In genomic region chr17:58318627-58319180, GRCh38 we compare ENCODE assay signal across 20 cellular contexts. TPM values are rescaled to one million over a fixed set of nuclear protein-coding genes. Genes with fewer than 3 reads are reported as not detected.
DNase-seq lines count a peak whose midpoint lies in the region; ATAC-seq, FAIRE-seq and TF ChIP-seq lines count a peak whose summit lies in the region.
"Had no signal": no experiment of that assay in that cellular context is flagged by ENCODE, and none has a peak within 500 bp of the region (broad histone marks: within the 10 kb centered on the region; RNA-seq: fewer than 3 reads in every experiment).

No MANE protein-coding gene starts in this region.

- TF ChIP-seq EP300 in sigmoid colon (IDR thresholded peaks at IDR 0.05) = no peak

- intact Hi-C loops in sigmoid colon (cut with DNase I) = no loop called here

- no peak overlapping the region for H3K4me3 ChIP-seq in sigmoid colon
- H3K4me3 ChIP-seq: body of pancreas, skin epidermis had no signal

- TF ChIP-seq POLR2A in GM12892 (IDR thresholded peaks at IDR 0.05; ENCODE audit: low read depth, low read length) = no peak
- no peak for TF ChIP-seq POLR2A in sigmoid colon (IDR thresholded peaks at IDR 0.05)

- no peak overlapping the region for H3K4me3 Mint-ChIP-seq in activated naive CD4-positive, alpha-beta T cell treated with anti-CD3 and anti-CD28 coated beads, Interleukin-2, amount 10 ng/mL, durations not matched to agents 7 days and 5 days
- no peak overlapping the region for H3K4me3 Mint-ChIP-seq in activated naive CD8-positive, alpha-beta T cell treated with anti-CD3 and anti-CD28 coated beads, Interleukin-2, amount 50 U/mL, for 24 hours
- no peak overlapping the region for H3K4me3 Mint-ChIP-seq in type B pancreatic cell
- H3K4me3 Mint-ChIP-seq: nephron had no signal

- H3K4me1 ChIP-seq in sigmoid colon = peaks cover 0 to 9% (median 7%) of the 10 kb centered on the region in 4 donors

- DNase-seq in activated naive CD4-positive, alpha-beta T cell treated with anti-CD3 and anti-CD28 coated beads, Interleukin-2, amount 10 ng/mL, durations not matched to agents 7 days and 5 days = peak; percentile 19
- DNase-seq in activated naive CD4-positive, alpha-beta T cell (lab: John Stamatoyannopoulos, UW) = no peak
- DNase-seq in GM12892 (ENCODE audit: insufficient read length) = peak; percentile 6
- no peak for DNase-seq in activated naive CD8-positive, alpha-beta T cell treated with anti-CD3 and anti-CD28 coated beads, Interleukin-2, amount 50 U/mL, for 24 hours
- peak; percentile 40 for DNase-seq in sigmoid colon
- DNase-seq in type B pancreatic cell (ENCODE audit: extremely low spot score, unreplicated experiment) = no peak
- DNase-seq in putamen (ENCODE audit: low spot score) = no peak
- DNase-seq in GM03348 (ENCODE audit: low spot score) = no peak
- DNase-seq: activated CD4-positive, alpha-beta T cell treated with anti-CD3 and anti-CD28 coated beads, Interleukin-2, amount 50 U/mL, for 4 hours; cortex of kidney; DMS153; mesendoderm; NCI-H748 treated with DMSO at 0.1 percent for 48 hours; stimulated activated CD4-positive, alpha-beta T cell treated with anti-CD3 and anti-CD28 coated beads, Interleukin-4, amount 100 ng/mL, for 1 hour had no signal

- no peak for ATAC-seq in activated naive CD8-positive, alpha-beta T cell treated with anti-CD3 and anti-CD28 coated beads, Interleukin-2, amount 50 U/mL, for 24 hours
- ATAC-seq: body of pancreas had no signal

- WGBS in sigmoid colon, 2 donors = 88 to 90% methylated on average over 7 of the region's 7 CpGs

- peaks cover 0 to 8% (median 0%) of the 10 kb centered on the region in 4 donors for H3K36me3 ChIP-seq in sigmoid colon

- TF ChIP-seq CTCF in sigmoid colon (IDR thresholded peaks at IDR 0.05) = no peak
- TF ChIP-seq CTCF in type B pancreatic cell (conservative IDR thresholded peaks at IDR 0.05) = no peak

- H3K4me1 Mint-ChIP-seq in activated naive CD4-positive, alpha-beta T cell treated with anti-CD3 and anti-CD28 coated beads, Interleukin-2, amount 10 ng/mL, durations not matched to agents 7 days and 5 days = peaks cover 13% of the 10 kb centered on the region
- H3K4me1 Mint-ChIP-seq in activated naive CD8-positive, alpha-beta T cell treated with anti-CD3 and anti-CD28 coated beads, Interleukin-2, amount 50 U/mL, for 24 hours = peaks cover 20% of the 10 kb centered on the region
- H3K4me1 Mint-ChIP-seq in type B pancreatic cell (ENCODE audit: unreplicated experiment) = peaks cover 5% of the 10 kb centered on the region
- H3K4me1 Mint-ChIP-seq: nephron had no signal

- H3K27me3 ChIP-seq in sigmoid colon = no peaks in the 10 kb centered on the region
- H3K27me3 ChIP-seq: body of pancreas had no signal

- no peak for FAIRE-seq in GM12892 (lab: Jason Lieb, UNC)
- FAIRE-seq: kidney had no signal

- no peaks in the 10 kb centered on the region for H3K9me3 Mint-ChIP-seq in activated naive CD4-positive, alpha-beta T cell treated with anti-CD3 and anti-CD28 coated beads, Interleukin-2, amount 10 ng/mL, durations not matched to agents 7 days and 5 days
- H3K9me3 Mint-ChIP-seq in activated naive CD8-positive, alpha-beta T cell treated with anti-CD3 and anti-CD28 coated beads, Interleukin-2, amount 50 U/mL, for 24 hours = no peaks in the 10 kb centered on the region
- H3K9me3 Mint-ChIP-seq in type B pancreatic cell = no peaks in the 10 kb centered on the region
- H3K9me3 Mint-ChIP-seq: nephron had no signal

- no peak overlapping the region for H3K27ac Mint-ChIP-seq in activated naive CD4-positive, alpha-beta T cell treated with anti-CD3 and anti-CD28 coated beads, Interleukin-2, amount 10 ng/mL, durations not matched to agents 7 days and 5 days
- H3K27ac Mint-ChIP-seq in activated naive CD8-positive, alpha-beta T cell treated with anti-CD3 and anti-CD28 coated beads, Interleukin-2, amount 50 U/mL, for 24 hours = peak overlapping the region; percentile 92
- no peak overlapping the region for H3K27ac Mint-ChIP-seq in type B pancreatic cell
- H3K27ac Mint-ChIP-seq: nephron had no signal

- no peaks in the 10 kb centered on the region for H3K9me3 ChIP-seq in sigmoid colon
- H3K9me3 ChIP-seq: body of pancreas had no signal

- peaks cover 4% of the 10 kb centered on the region for H3K27me3 Mint-ChIP-seq in activated naive CD4-positive, alpha-beta T cell treated with anti-CD3 and anti-CD28 coated beads, Interleukin-2, amount 10 ng/mL, durations not matched to agents 7 days and 5 days
- H3K27me3 Mint-ChIP-seq in activated naive CD8-positive, alpha-beta T cell treated with anti-CD3 and anti-CD28 coated beads, Interleukin-2, amount 50 U/mL, for 24 hours = no peaks in the 10 kb centered on the region
- H3K27me3 Mint-ChIP-seq in type B pancreatic cell = peaks cover 6% of the 10 kb centered on the region

- no peak overlapping the region for H3K27ac ChIP-seq in sigmoid colon
- H3K27ac ChIP-seq: body of pancreas had no signal

- CTCF ChIA-PET in activated naive CD4-positive, alpha-beta T cell treated with anti-CD3 and anti-CD28 coated beads, Interleukin-2, amount 10 ng/mL, durations not matched to agents 7 days and 5 days (lab: Charles Lee) = interaction anchor here (1.3 to 3.7 kb wide), 8 partner anchors 9 to 197 kb away, joined by 3 to 61 read pairs (median 12); partner anchors contain the start of genes RNF43, SUPT4H1 and TSPOAP1

- H3K36me3 Mint-ChIP-seq in activated naive CD4-positive, alpha-beta T cell treated with anti-CD3 and anti-CD28 coated beads, Interleukin-2, amount 10 ng/mL, durations not matched to agents 7 days and 5 days = peaks cover 30% of the 10 kb centered on the region
- peaks cover 3% of the 10 kb centered on the region for H3K36me3 Mint-ChIP-seq in activated naive CD8-positive, alpha-beta T cell treated with anti-CD3 and anti-CD28 coated beads, Interleukin-2, amount 50 U/mL, for 24 hours (ENCODE audit: low read depth)
- no peaks in the 10 kb centered on the region for H3K36me3 Mint-ChIP-seq in type B pancreatic cell

RNA-seq across cellular contexts. Expression of gene TSPOAP1, which starts 9.9 kb away (rescaled TPM):
- 5.0 TPM for polyA plus RNA-seq in GM12892 (2012; ENCODE audit: missing spikeins)
- total RNA-seq in sigmoid colon (10 to 100 TPM; 12.5 to 28.4 (median 17.0) TPM), type B pancreatic cell (ENCODE audit: low replicate concordance) (9.7 and 18.4 TPM in 2 replicates)
- polyA plus RNA-seq in sigmoid colon = 1 to 10 TPM in 2 of 3 donors, under 1 TPM in 1; 0.69 to 7.2 (median 3.6) TPM

RNA-seq across cellular contexts. Expression of gene SUPT4H1, which starts 33.3 kb away (rescaled TPM):
- polyA plus RNA-seq in GM12892 (2012; ENCODE audit: missing spikeins) = 94.9 TPM
- total RNA-seq in sigmoid colon = 10 to 100 TPM; 50.5 to 65.3 (median 57.4) TPM
- 100 to 1,000 TPM in 1 of 3 donors, 10 to 100 TPM in 2; 90.1 to 114 (median 99.3) TPM for polyA plus RNA-seq in sigmoid colon
- 75.7 and 82.9 TPM in 2 replicates for total RNA-seq in type B pancreatic cell (ENCODE audit: low replicate concordance)

RNA-seq across cellular contexts. Expression of gene MPO, which starts 38.0 kb away (rescaled TPM):
- not detected for polyA plus RNA-seq in GM12892 (2012; ENCODE audit: missing spikeins)
- total RNA-seq in sigmoid colon (under 1 TPM in 1 of 4 donors, not detected in 3; 0.36 TPM), type B pancreatic cell (ENCODE audit: low replicate concordance) (not detected in 2 replicates)
- under 1 TPM in 1 of 3 donors, not detected in 2; 0.44 TPM for polyA plus RNA-seq in sigmoid colon
- total RNA-seq: body of pancreas, HT1080 had no signal
- polyA plus RNA-seq: BJ had no signal

Comparison
In these comparisons a context has a peak if more than half of its experiments do, and no peak if none do; other contexts are left out.
1. DNase-seq: peak in activated naive CD4-positive, alpha-beta T cell treated with anti-CD3 and anti-CD28 coated beads, Interleukin-2, amount 10 ng/mL, durations not matched to agents 7 days and 5 days (single experiment), GM12892 (single experiment) and sigmoid colon (single experiment); none in activated naive CD4-positive, alpha-beta T cell (0 of 4), activated naive CD8-positive, alpha-beta T cell treated with anti-CD3 and anti-CD28 coated beads, Interleukin-2, amount 50 U/mL, for 24 hours (single experiment), type B pancreatic cell (single experiment), putamen (single experiment) and GM03348 (single experiment).